In the genomic region with DNA sequence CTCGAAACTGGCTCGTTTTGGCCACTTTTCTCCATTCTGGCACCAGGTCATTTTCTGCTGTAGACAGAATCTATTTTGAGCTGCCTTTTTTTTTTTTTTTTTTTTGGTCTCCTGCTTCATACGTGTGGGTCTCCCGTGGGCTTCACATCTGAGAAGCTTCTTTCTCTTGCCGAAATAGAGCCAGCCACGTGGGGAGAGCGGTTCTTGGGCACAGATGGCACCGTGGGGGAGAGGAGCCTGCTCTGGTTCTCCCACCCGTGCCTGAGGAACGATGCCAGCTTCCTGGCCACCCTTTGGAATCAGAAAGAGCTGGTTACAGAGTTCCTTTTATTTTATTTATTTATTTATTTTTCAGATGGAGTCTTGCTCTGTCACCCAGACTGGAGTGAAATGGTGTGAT, we compare ENCODE assay signal across 16 cellular contexts. TPM values are rescaled to one million over a fixed set of nuclear protein-coding genes. Genes with fewer than 3 reads are reported as not detected.
"Had no signal": no experiment of that assay in that cellular context is flagged by ENCODE, and none has a peak within 500 bp of the region (broad histone marks: within the 10 kb centered on the region; RNA-seq: fewer than 3 reads in every experiment).

No MANE protein-coding gene starts in this region.

- H3K4me3 ChIP-seq: cardiac muscle cell, pancreas, skin epidermis had no signal

- ATAC-seq: activated T-cell treated with anti-CD3 and anti-CD28 coated beads, Interleukin-2, amount 50 U/mL, for 72 hours; natural killer cell treated with Interleukin-12 subunit alpha and Interleukin-12 subunit beta and Interleukin-15 and Interleukin-18, amount 100 ng/mL, for 72 hours; pancreas had no signal

- H3K9me3 ChIP-seq: pancreas had no signal

- H3K4me1 Mint-ChIP-seq: activated CD4-positive, alpha-beta memory T cell treated with anti-CD3 and anti-CD28 coated beads, Interleukin-2, amount 10 ng/mL, durations not matched to agents 7 days and 5 days; activated naive CD8-positive, alpha-beta T cell treated with anti-CD3 and anti-CD28 coated beads, Interleukin-2, amount 10 ng/mL, durations not matched to agents 7 days and 5 days had no signal

- H3K27ac Mint-ChIP-seq: activated CD4-positive, alpha-beta memory T cell treated with anti-CD3 and anti-CD28 coated beads, Interleukin-2, amount 10 ng/mL, durations not matched to agents 7 days and 5 days; activated naive CD8-positive, alpha-beta T cell treated with anti-CD3 and anti-CD28 coated beads, Interleukin-2, amount 10 ng/mL, durations not matched to agents 7 days and 5 days; activated T-cell treated with anti-CD3 and anti-CD28 coated beads, Interleukin-2, amount 50 U/mL, for 72 hours; dendritic cell treated with granulocyte-macrophage colony-stimulating factor and Interleukin-4, amounts not matched to agents 40 ng/mL and 50 ng/mL, for 4 days; natural killer cell treated with Interleukin-12 subunit alpha and Interleukin-12 subunit beta and Interleukin-15 and Interleukin-18, amount 100 ng/mL, for 72 hours had no signal

- H3K36me3 Mint-ChIP-seq: activated naive CD8-positive, alpha-beta T cell treated with anti-CD3 and anti-CD28 coated beads, Interleukin-2, amount 10 ng/mL, durations not matched to agents 7 days and 5 days; natural killer cell treated with Interleukin-12 subunit alpha and Interleukin-12 subunit beta and Interleukin-15 and Interleukin-18, amount 100 ng/mL, for 72 hours had no signal

- H3K27me3 ChIP-seq: cardiac muscle cell, pancreas had no signal

- FAIRE-seq: astrocyte, islet of Langerhans, pancreas had no signal

- H3K27ac ChIP-seq: cardiac muscle cell, pancreas, skin epidermis had no signal

- H3K4me1 ChIP-seq: pancreas had no signal

- DNase-seq: activated CD4-positive, alpha-beta memory T cell treated with anti-CD3 and anti-CD28 coated beads, Interleukin-2, amount 10 ng/mL, durations not matched to agents 7 days and 5 days; activated naive CD8-positive, alpha-beta T cell treated with anti-CD3 and anti-CD28 coated beads, Interleukin-2, amount 10 ng/mL, durations not matched to agents 7 days and 5 days; activated T-cell treated with anti-CD3 and anti-CD28 coated beads, Interleukin-2, amount 50 U/mL, for 72 hours; glutamatergic neuron; mammary epithelial cell; pancreas; T-helper 9 cell; trophoblast cell had no signal

- H3K4me3 Mint-ChIP-seq: activated CD4-positive, alpha-beta memory T cell treated with anti-CD3 and anti-CD28 coated beads, Interleukin-2, amount 10 ng/mL, durations not matched to agents 7 days and 5 days; activated naive CD8-positive, alpha-beta T cell treated with anti-CD3 and anti-CD28 coated beads, Interleukin-2, amount 10 ng/mL, durations not matched to agents 7 days and 5 days; activated T-cell treated with anti-CD3 and anti-CD28 coated beads, Interleukin-2, amount 50 U/mL, for 72 hours; dendritic cell treated with granulocyte-macrophage colony-stimulating factor and Interleukin-4, amounts not matched to agents 40 ng/mL and 50 ng/mL, for 4 days; natural killer cell treated with Interleukin-12 subunit alpha and Interleukin-12 subunit beta and Interleukin-15 and Interleukin-18, amount 100 ng/mL, for 72 hours had no signal

- H3K9me3 Mint-ChIP-seq: activated CD4-positive, alpha-beta memory T cell treated with anti-CD3 and anti-CD28 coated beads, Interleukin-2, amount 10 ng/mL, durations not matched to agents 7 days and 5 days; activated naive CD8-positive, alpha-beta T cell treated with anti-CD3 and anti-CD28 coated beads, Interleukin-2, amount 10 ng/mL, durations not matched to agents 7 days and 5 days; activated T-cell treated with anti-CD3 and anti-CD28 coated beads, Interleukin-2, amount 50 U/mL, for 72 hours; dendritic cell treated with granulocyte-macrophage colony-stimulating factor and Interleukin-4, amounts not matched to agents 40 ng/mL and 50 ng/mL, for 4 days; natural killer cell treated with Interleukin-12 subunit alpha and Interleukin-12 subunit beta and Interleukin-15 and Interleukin-18, amount 100 ng/mL, for 72 hours had no signal

- H3K36me3 ChIP-seq: cardiac muscle cell, pancreas had no signal

RNA-seq across cellular contexts. Expression of gene OCM2, which starts 48.7 kb away (rescaled TPM):
- total RNA-seq: activated CD4-positive, alpha-beta memory T cell treated with anti-CD3 and anti-CD28 coated beads, Interleukin-2, amount 10 ng/mL, durations not matched to agents 7 days and 5 days; activated naive CD8-positive, alpha-beta T cell treated with anti-CD3 and anti-CD28 coated beads, Interleukin-2, amount 10 ng/mL, durations not matched to agents 7 days and 5 days; activated T-cell treated with anti-CD3 and anti-CD28 coated beads, Interleukin-2, amount 50 U/mL, for 72 hours; astrocyte; cardiac muscle cell; mammary epithelial cell; natural killer cell treated with Interleukin-12 subunit alpha and Interleukin-12 subunit beta and Interleukin-15 and Interleukin-18, amount 100 ng/mL, for 72 hours; pancreas; SK-MEL-5 had no signal
- polyA plus RNA-seq: cardiac muscle cell, esophagus, mammary epithelial cell, pancreas had no signal
